In the genomic region with DNA sequence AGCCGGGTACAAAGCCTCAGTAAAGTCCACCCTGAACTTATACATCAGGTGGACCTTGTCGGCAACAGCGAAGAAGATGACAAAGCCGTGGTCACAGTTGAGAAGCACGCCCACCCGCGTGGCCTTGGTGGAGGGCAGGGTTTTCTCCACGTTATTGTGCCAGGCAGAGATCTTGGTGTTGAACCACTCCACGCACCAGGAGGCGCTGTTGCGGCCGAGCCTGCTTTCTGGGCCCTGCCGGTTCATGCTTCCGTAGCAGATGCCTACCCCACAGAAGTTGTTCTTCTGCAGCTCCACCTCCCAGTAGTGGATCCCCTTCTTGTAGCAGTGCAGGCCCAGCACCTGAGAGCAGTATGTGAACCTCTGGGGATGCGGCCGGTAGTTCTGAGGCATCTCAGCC, we compare ENCODE assay signal across 1 cellular context.
TF ChIP-seq lines count a peak whose summit lies in the region.

No MANE protein-coding gene starts in this region.

TF ChIP-seq in GM12878, 131 proteins besides CTCF, POLR2A, EP300 and RAD21:
- TF ChIP-seq HDAC2 (IDR thresholded peaks at IDR 0.05) (no peak), MEF2A (IDR thresholded peaks at IDR 0.05; ENCODE audit: insufficient read depth, low read depth, low read length) (no peak), MTA3 (IDR thresholded peaks at IDR 0.05; ENCODE audit: borderline replicate concordance, low read length) (no peak), NR2C1 (IDR thresholded peaks at IDR 0.05) (no peak), KDM1A (IDR thresholded peaks at IDR 0.05; ENCODE audit: borderline replicate concordance) (no peak), KLF5 (IDR thresholded peaks at IDR 0.05; ENCODE audit: partially characterized antibody) (no peak), ZBED1 (IDR thresholded peaks at IDR 0.05; ENCODE audit: borderline replicate concordance) (no peak), ZNF274 (IDR thresholded peaks at IDR 0.05; ENCODE audit: insufficient read depth, insufficient read length) (no peak), ATF7 (IDR thresholded peaks at IDR 0.05; ENCODE audit: low read depth) (no peak), NFIC (IDR thresholded peaks at IDR 0.05; ENCODE audit: low read depth, low read length) (no peak)
- TF ChIP-seq, protein P1, sequence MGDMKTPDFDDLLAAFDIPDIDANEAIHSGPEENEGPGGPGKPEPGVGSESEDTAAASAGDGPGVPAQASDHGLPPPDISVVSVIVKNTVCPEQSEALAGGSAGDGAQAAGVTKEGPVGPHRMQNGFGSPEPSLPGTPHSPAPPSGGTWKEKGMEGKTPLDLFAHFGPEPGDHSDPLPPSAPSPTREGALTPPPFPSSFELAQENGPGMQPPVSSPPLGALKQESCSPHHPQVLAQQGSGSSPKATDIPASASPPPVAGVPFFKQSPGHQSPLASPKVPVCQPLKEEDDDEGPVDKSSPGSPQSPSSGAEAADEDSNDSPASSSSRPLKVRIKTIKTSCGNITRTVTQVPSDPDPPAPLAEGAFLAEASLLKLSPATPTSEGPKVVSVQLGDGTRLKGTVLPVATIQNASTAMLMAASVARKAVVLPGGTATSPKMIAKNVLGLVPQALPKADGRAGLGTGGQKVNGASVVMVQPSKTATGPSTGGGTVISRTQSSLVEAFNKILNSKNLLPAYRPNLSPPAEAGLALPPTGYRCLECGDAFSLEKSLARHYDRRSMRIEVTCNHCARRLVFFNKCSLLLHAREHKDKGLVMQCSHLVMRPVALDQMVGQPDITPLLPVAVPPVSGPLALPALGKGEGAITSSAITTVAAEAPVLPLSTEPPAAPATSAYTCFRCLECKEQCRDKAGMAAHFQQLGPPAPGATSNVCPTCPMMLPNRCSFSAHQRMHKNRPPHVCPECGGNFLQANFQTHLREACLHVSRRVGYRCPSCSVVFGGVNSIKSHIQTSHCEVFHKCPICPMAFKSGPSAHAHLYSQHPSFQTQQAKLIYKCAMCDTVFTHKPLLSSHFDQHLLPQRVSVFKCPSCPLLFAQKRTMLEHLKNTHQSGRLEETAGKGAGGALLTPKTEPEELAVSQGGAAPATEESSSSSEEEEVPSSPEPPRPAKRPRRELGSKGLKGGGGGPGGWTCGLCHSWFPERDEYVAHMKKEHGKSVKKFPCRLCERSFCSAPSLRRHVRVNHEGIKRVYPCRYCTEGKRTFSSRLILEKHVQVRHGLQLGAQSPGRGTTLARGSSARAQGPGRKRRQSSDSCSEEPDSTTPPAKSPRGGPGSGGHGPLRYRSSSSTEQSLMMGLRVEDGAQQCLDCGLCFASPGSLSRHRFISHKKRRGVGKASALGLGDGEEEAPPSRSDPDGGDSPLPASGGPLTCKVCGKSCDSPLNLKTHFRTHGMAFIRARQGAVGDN (IDR thresholded peaks at IDR 0.05) = no peak
- TF ChIP-seq, protein P2, sequence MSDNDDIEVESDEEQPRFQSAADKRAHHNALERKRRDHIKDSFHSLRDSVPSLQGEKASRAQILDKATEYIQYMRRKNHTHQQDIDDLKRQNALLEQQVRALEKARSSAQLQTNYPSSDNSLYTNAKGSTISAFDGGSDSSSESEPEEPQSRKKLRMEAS (IDR thresholded peaks at IDR 0.05; ENCODE audit: low read depth, low read length) = no peak
- TF ChIP-seq, protein P3, sequence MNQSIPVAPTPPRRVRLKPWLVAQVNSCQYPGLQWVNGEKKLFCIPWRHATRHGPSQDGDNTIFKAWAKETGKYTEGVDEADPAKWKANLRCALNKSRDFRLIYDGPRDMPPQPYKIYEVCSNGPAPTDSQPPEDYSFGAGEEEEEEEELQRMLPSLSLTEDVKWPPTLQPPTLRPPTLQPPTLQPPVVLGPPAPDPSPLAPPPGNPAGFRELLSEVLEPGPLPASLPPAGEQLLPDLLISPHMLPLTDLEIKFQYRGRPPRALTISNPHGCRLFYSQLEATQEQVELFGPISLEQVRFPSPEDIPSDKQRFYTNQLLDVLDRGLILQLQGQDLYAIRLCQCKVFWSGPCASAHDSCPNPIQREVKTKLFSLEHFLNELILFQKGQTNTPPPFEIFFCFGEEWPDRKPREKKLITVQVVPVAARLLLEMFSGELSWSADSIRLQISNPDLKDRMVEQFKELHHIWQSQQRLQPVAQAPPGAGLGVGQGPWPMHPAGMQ (IDR thresholded peaks at IDR 0.05; ENCODE audit: borderline replicate concordance) = no peak
